ENCODE assay signal across 15 cellular contexts in the genomic region with DNA sequence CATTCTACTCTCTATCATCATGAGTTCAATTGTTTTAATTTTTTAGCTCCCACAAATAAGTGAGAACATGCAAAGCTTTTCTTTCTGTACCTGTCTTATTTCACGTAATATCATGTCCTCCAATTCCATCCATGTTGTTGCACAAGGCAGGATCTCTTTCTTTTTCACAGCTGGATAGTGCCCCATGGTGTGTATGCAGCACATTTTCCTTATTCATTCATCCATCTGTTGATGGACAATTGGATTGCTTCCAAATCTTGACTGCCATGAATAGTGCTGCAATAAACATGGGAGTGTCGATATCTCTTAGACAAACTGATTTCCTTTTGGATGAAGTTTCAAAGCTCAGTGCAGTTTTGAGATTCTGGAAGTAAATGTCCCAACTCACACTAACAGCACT.
"Had no signal": no experiment of that assay in that cellular context is flagged by ENCODE, and none has a peak within 500 bp of the region (broad histone marks: within the 10 kb centered on the region; RNA-seq: fewer than 3 reads in every experiment).

No MANE protein-coding gene starts in this region.

- H3K4me3 ChIP-seq: coronary artery, gastroesophageal sphincter, neural progenitor cell, pancreas, upper lobe of right lung had no signal

- ATAC-seq: effector memory CD8-positive, alpha-beta T cell; gastroesophageal sphincter; pancreas; upper lobe of right lung had no signal

- H3K4me1 ChIP-seq: gastroesophageal sphincter, pancreas, upper lobe of right lung had no signal

- H3K27ac ChIP-seq: coronary artery, epithelial cell of prostate, gastroesophageal sphincter, neural progenitor cell, pancreas, upper lobe of right lung had no signal

- H3K36me3 ChIP-seq: gastroesophageal sphincter, neural progenitor cell, pancreas, upper lobe of right lung had no signal

- H3K9me3 ChIP-seq: gastroesophageal sphincter, pancreas, upper lobe of right lung had no signal

- H3K27me3 ChIP-seq: neural progenitor cell, pancreas, upper lobe of right lung had no signal

- H3K4me2 ChIP-seq: neural progenitor cell had no signal

- DNase-seq: activated CD4-positive, alpha-beta T cell treated with anti-CD3 and anti-CD28 coated beads for 48 hours; activated naive CD4-positive, alpha-beta T cell treated with anti-CD3 and anti-CD28 coated beads, Interleukin-2, amount 10 ng/mL, durations not matched to agents 7 days and 5 days; activated T-cell treated with anti-CD3 and anti-CD28 coated beads for 4 hours; caudate nucleus; effector memory CD8-positive, alpha-beta T cell; hippocampal formation; kidney glomerular epithelial cell; pancreas; stimulated activated CD4-positive, alpha-beta T cell treated with anti-CD3 and anti-CD28 coated beads, Interleukin-15, amount 100 ng/mL, for 24 hours; stimulated activated CD4-positive, alpha-beta T cell treated with anti-CD3 and anti-CD28 coated beads, Interleukin-4, amount 100 ng/mL, for 24 hours; upper lobe of right lung had no signal

- H3K9ac ChIP-seq: neural progenitor cell had no signal
